In genomic region chr7:144784943-144785342, GRCh38 we compare ENCODE assay signal across 21 cellular contexts. TPM values are rescaled to one million over a fixed set of nuclear protein-coding genes. Genes with fewer than 3 reads are reported as not detected.
DNase-seq lines count a peak whose midpoint lies in the region; ATAC-seq and TF ChIP-seq lines count a peak whose summit lies in the region.
"Had no signal": no experiment of that assay in that cellular context is flagged by ENCODE, and none has a peak within 500 bp of the region (broad histone marks: within the 10 kb centered on the region; RNA-seq: fewer than 3 reads in every experiment).

No MANE protein-coding gene starts in this region.

- TF ChIP-seq CTCF in choroid plexus epithelial cell (conservative IDR thresholded peaks at IDR 0.05; ENCODE audit: low read depth, low read length) = no peak

- DNase-seq in AG08395 (ENCODE audit: low spot score) = peak; percentile 17
- peak; percentile 32 for DNase-seq in HT1080 (ENCODE audit: low read depth)
- DNase-seq in choroid plexus epithelial cell (ENCODE audit: low read depth) = peak; percentile 39
- peak; percentile 30 for DNase-seq in kidney tubule cell (ENCODE audit: low spot score)
- DNase-seq in H7 = no peak
- no peak for DNase-seq in DMS53 (lab: John Stamatoyannopoulos, UW)
- DNase-seq in UCSD-AML1 (lab: John Stamatoyannopoulos, UW; ENCODE audit: unreplicated experiment) = no peak
- DNase-seq: activated CD8-positive, alpha-beta memory T cell treated with anti-CD3 and anti-CD28 coated beads for 24 hours; activated T-cell treated with anti-CD3 and anti-CD28 coated beads, Interleukin-2, amount 50 U/mL, for 48 hours; CD8-positive, alpha-beta memory T cell; left lung; MV-4-11; NCI-H1930; NCI-H526 treated with DMSO at 0.1 percent for 48 hours; PC-9; retina; stimulated activated CD4-positive, alpha-beta T cell treated with anti-CD3 and anti-CD28 coated beads, Interleukin-15, amount 100 ng/mL, for 24 hours; testis had no signal

- no peaks in the 10 kb centered on the region for H3K27me3 ChIP-seq in H7 (ENCODE audit: control insufficient read depth, insufficient read depth, low read length)
- H3K27me3 ChIP-seq: left lung, SJSA1, testis had no signal

- no peaks in the 10 kb centered on the region for H3K36me3 ChIP-seq in H7 (replicated peaks; ENCODE audit: control insufficient read depth, insufficient read depth, low read length)
- H3K36me3 ChIP-seq: left lung, SJSA1 had no signal

- ATAC-seq in HG03196 (IDR thresholded peaks at IDR 0.05; ENCODE audit: unreplicated experiment) = no peak
- ATAC-seq: K562, left lung had no signal

- no peak overlapping the region for H3K4me3 ChIP-seq in choroid plexus epithelial cell (ENCODE audit: low read depth, low read length)
- no peak overlapping the region for H3K4me3 ChIP-seq in H7 (ENCODE audit: insufficient read depth, low read depth, low read length)
- H3K4me3 ChIP-seq: K562, left lung, PC-9, SJSA1, testis had no signal

RNA-seq across cellular contexts. Expression of gene TPK1, which starts 50.9 kb away (rescaled TPM):
- 5.9 and 9.0 TPM in 2 replicates for total RNA-seq in HT1080 (2014; rRNA removed; shearing (Covaris generic))
- 5.3 and 5.8 TPM in 2 replicates for polyA plus RNA-seq in HT1080 (2015; cell fraction: cytosol; rRNA removed)
- 4.3 and 4.9 TPM in 2 replicates for polyA plus RNA-seq in HT1080 (2015; cell fraction: nucleus; rRNA removed)
- 6.2 and 6.6 TPM in 2 replicates for total RNA-seq in H7 (2014; rRNA removed; shearing (Covaris generic))

Comparison
In these comparisons a context has a peak if more than half of its experiments do, and no peak if none do; other contexts are left out.
1. DNase-seq: peak in AG08395 (single experiment), HT1080 (single experiment), choroid plexus epithelial cell (single experiment) and kidney tubule cell (single experiment); none in H7 (single experiment), DMS53 (single experiment) and UCSD-AML1 (single experiment).